ENCODE assay signal across 1 cellular context in the genomic region with DNA sequence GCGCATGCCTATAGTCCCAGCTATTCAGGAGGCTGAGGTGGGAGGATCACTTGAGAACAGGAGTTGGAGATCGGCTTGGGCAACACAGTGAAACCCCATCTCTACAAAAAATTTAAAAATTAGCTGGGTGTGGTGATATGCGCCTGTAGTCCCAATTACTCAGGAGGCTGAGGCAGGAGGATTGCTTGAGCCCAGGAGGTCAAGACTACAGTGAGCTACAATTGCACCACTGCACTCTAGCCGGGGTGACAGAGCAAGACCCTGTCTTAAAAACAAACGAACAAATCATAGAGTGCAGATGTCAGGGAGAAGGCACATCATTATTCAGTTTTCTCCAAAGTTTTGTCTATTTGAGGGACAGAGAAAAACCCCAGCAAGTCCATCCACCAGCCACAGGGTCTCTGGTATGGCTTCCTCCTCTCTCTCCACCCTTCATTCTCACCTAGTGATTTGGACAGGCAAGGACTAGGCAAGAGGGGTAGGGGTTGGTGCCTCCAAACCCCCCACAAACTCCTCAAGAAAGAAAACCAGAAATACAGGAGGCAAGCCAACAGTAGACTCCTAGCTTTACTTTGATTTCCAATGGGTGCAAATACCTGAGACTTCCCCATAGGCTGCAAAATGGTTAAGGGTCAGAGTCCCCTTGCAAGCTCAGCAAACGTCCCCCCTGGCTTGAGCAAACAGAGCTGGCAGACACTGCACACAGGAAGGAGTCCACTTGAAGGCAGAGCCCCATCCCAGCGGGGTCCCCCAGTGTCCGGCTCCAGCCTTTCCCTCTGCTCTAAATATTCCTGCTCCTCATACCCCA.
TF ChIP-seq lines count a peak whose summit lies in the region.

No MANE protein-coding gene starts in this region.

TF ChIP-seq in HepG2, 621 proteins besides CTCF, POLR2A, EP300 and RAD21 (continued from another document and continues in another):
- TF ChIP-seq, protein P1, sequence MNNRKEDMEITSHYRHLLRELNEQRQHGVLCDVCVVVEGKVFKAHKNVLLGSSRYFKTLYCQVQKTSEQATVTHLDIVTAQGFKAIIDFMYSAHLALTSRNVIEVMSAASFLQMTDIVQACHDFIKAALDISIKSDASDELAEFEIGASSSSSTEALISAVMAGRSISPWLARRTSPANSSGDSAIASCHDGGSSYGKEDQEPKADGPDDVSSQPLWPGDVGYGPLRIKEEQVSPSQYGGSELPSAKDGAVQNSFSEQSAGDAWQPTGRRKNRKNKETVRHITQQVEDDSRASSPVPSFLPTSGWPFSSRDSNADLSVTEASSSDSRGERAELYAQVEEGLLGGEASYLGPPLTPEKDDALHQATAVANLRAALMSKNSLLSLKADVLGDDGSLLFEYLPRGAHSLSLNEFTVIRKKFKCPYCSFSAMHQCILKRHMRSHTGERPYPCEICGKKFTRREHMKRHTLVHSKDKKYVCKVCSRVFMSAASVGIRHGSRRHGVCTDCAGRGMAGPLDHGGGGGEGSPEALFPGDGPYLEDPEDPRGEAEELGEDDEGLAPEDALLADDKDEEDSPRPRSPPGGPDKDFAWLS (CRISPR knock-in tag; IDR thresholded peaks at IDR 0.05; ENCODE audit: borderline replicate concordance), result no peak
- TF ChIP-seq, protein P2, sequence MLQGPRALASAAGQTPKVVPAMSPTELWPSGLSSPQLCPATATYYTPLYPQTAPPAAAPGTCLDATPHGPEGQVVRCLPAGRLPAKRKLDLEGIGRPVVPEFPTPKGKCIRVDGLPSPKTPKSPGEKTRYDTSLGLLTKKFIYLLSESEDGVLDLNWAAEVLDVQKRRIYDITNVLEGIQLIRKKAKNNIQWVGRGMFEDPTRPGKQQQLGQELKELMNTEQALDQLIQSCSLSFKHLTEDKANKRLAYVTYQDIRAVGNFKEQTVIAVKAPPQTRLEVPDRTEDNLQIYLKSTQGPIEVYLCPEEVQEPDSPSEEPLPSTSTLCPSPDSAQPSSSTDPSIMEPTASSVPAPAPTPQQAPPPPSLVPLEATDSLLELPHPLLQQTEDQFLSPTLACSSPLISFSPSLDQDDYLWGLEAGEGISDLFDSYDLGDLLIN (CRISPR knock-in tag; IDR thresholded peaks at IDR 0.05; ENCODE audit: borderline replicate concordance), result no peak
- no peak for TF ChIP-seq GTF2F1 (IDR thresholded peaks at IDR 0.05; ENCODE audit: low read length)
- no peak for TF ChIP-seq ZSCAN22 (CRISPR knock-in tag; IDR thresholded peaks at IDR 0.05)
- no peak for TF ChIP-seq NFIB (CRISPR knock-in tag; IDR thresholded peaks at IDR 0.05; ENCODE audit: borderline replicate concordance)
- TF ChIP-seq ZNF225 (CRISPR knock-in tag; IDR thresholded peaks at IDR 0.05), result no peak
- TF ChIP-seq ZNF556 (CRISPR knock-in tag; IDR thresholded peaks at IDR 0.05; ENCODE audit: borderline replicate concordance), result no peak
- TF ChIP-seq SRY (CRISPR knock-in tag; IDR thresholded peaks at IDR 0.05), result no peak
- TF ChIP-seq TGIF2 (CRISPR knock-in tag; IDR thresholded peaks at IDR 0.05), result no peak; the same call in 1 of the 2 replicates
- no peak for TF ChIP-seq HMGA1 (CRISPR knock-in tag; conservative IDR thresholded peaks at IDR 0.05)
- TF ChIP-seq MXD1 (CRISPR knock-in tag; IDR thresholded peaks at IDR 0.05), result no peak
- TF ChIP-seq ZSCAN9 (CRISPR knock-in tag; IDR thresholded peaks at IDR 0.05; ENCODE audit: borderline replicate concordance), result no peak
- no peak for TF ChIP-seq TOE1 (CRISPR knock-in tag; IDR thresholded peaks at IDR 0.05)
- TF ChIP-seq ZNF124 (CRISPR knock-in tag; IDR thresholded peaks at IDR 0.05), result no peak
- TF ChIP-seq, protein P3, sequence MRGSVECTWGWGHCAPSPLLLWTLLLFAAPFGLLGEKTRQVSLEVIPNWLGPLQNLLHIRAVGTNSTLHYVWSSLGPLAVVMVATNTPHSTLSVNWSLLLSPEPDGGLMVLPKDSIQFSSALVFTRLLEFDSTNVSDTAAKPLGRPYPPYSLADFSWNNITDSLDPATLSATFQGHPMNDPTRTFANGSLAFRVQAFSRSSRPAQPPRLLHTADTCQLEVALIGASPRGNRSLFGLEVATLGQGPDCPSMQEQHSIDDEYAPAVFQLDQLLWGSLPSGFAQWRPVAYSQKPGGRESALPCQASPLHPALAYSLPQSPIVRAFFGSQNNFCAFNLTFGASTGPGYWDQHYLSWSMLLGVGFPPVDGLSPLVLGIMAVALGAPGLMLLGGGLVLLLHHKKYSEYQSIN (CRISPR knock-in tag; IDR thresholded peaks at IDR 0.05; ENCODE audit: borderline replicate concordance), result no peak
- no peak for TF ChIP-seq PREB (CRISPR knock-in tag; IDR thresholded peaks at IDR 0.05)
- peak; percentile 96 for TF ChIP-seq HNF4G (IDR thresholded peaks at IDR 0.05; ENCODE audit: borderline replicate concordance, low read depth, low read length)
- TF ChIP-seq HNF4G (CRISPR knock-in tag; IDR thresholded peaks at IDR 0.05; ENCODE audit: borderline replicate concordance, low read depth), result no peak; the same call in 1 of the 2 replicates
- TF ChIP-seq PLRG1 (conservative IDR thresholded peaks at IDR 0.05), result no peak
- no peak; the same call in 1 of the 2 replicates for TF ChIP-seq ZNF784 (CRISPR knock-in tag; IDR thresholded peaks at IDR 0.05; ENCODE audit: borderline replicate concordance)
- TF ChIP-seq KAT8 (CRISPR knock-in tag; IDR thresholded peaks at IDR 0.05), result no peak
- TF ChIP-seq ZNF335 (CRISPR knock-in tag; IDR thresholded peaks at IDR 0.05), result no peak
- TF ChIP-seq EEA1 (CRISPR knock-in tag; IDR thresholded peaks at IDR 0.05; ENCODE audit: borderline replicate concordance), result no peak
- TF ChIP-seq CAMTA2 (CRISPR knock-in tag; IDR thresholded peaks at IDR 0.05; ENCODE audit: borderline replicate concordance), result no peak
- no peak for TF ChIP-seq ZKSCAN1 (IDR thresholded peaks at IDR 0.05; ENCODE audit: low read length)
- TF ChIP-seq RAD51 (IDR thresholded peaks at IDR 0.05; ENCODE audit: borderline replicate concordance), result no peak
- no peak for TF ChIP-seq MYC (CRISPR knock-in tag; IDR thresholded peaks at IDR 0.05; ENCODE audit: borderline replicate concordance)
- no peak for TF ChIP-seq MYNN (CRISPR knock-in tag; IDR thresholded peaks at IDR 0.05; ENCODE audit: low read depth)
- no peak for TF ChIP-seq ZNF333 (CRISPR knock-in tag; IDR thresholded peaks at IDR 0.05; ENCODE audit: borderline replicate concordance)
- no peak for TF ChIP-seq CC2D1A (CRISPR knock-in tag; IDR thresholded peaks at IDR 0.05)
- no peak for TF ChIP-seq NR3C1 (CRISPR knock-in tag; IDR thresholded peaks at IDR 0.05)
- TF ChIP-seq AGO2 (optimal IDR thresholded peaks at IDR 0.05; ENCODE audit: low read depth, low read length), result no peak
- TF ChIP-seq, protein P4, sequence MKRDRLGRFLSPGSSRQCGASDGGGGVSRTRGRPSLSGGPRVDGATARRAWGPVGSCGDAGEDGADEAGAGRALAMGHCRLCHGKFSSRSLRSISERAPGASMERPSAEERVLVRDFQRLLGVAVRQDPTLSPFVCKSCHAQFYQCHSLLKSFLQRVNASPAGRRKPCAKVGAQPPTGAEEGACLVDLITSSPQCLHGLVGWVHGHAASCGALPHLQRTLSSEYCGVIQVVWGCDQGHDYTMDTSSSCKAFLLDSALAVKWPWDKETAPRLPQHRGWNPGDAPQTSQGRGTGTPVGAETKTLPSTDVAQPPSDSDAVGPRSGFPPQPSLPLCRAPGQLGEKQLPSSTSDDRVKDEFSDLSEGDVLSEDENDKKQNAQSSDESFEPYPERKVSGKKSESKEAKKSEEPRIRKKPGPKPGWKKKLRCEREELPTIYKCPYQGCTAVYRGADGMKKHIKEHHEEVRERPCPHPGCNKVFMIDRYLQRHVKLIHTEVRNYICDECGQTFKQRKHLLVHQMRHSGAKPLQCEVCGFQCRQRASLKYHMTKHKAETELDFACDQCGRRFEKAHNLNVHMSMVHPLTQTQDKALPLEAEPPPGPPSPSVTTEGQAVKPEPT (CRISPR knock-in tag; IDR thresholded peaks at IDR 0.05; ENCODE audit: low read depth), result no peak
- TF ChIP-seq, protein P5, sequence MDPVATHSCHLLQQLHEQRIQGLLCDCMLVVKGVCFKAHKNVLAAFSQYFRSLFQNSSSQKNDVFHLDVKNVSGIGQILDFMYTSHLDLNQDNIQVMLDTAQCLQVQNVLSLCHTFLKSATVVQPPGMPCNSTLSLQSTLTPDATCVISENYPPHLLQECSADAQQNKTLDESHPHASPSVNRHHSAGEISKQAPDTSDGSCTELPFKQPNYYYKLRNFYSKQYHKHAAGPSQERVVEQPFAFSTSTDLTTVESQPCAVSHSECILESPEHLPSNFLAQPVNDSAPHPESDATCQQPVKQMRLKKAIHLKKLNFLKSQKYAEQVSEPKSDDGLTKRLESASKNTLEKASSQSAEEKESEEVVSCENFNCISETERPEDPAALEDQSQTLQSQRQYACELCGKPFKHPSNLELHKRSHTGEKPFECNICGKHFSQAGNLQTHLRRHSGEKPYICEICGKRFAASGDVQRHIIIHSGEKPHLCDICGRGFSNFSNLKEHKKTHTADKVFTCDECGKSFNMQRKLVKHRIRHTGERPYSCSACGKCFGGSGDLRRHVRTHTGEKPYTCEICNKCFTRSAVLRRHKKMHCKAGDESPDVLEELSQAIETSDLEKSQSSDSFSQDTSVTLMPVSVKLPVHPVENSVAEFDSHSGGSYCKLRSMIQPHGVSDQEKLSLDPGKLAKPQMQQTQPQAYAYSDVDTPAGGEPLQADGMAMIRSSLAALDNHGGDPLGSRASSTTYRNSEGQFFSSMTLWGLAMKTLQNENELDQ (CRISPR knock-in tag; IDR thresholded peaks at IDR 0.05; ENCODE audit: borderline replicate concordance), result no peak
- no peak for TF ChIP-seq ZBTB25 (CRISPR knock-in tag; IDR thresholded peaks at IDR 0.05)
- no peak for TF ChIP-seq CHD4 (IDR thresholded peaks at IDR 0.05; ENCODE audit: borderline replicate concordance, low read length)
- TF ChIP-seq TMF1 (CRISPR knock-in tag; IDR thresholded peaks at IDR 0.05; ENCODE audit: low read depth), result no peak
- no peak for TF ChIP-seq KMT2B (CRISPR knock-in tag; IDR thresholded peaks at IDR 0.05)
- TF ChIP-seq XBP1 (CRISPR knock-in tag; IDR thresholded peaks at IDR 0.05), result no peak
- TF ChIP-seq TCF7 (IDR thresholded peaks at IDR 0.05; ENCODE audit: low read depth), result no peak
- no peak for TF ChIP-seq KLF16 (CRISPR knock-in tag; IDR thresholded peaks at IDR 0.05)
- TF ChIP-seq HNF4A (CRISPR knock-in tag; IDR thresholded peaks at IDR 0.05), result peak; percentile 90
- no peak for TF ChIP-seq PCBP2 (optimal IDR thresholded peaks at IDR 0.05; ENCODE audit: low read depth, low read length, poor library complexity, severe bottlenecking)
- TF ChIP-seq POLR2G (IDR thresholded peaks at IDR 0.05; ENCODE audit: low read depth, low read length), result peak; percentile 93
- TF ChIP-seq KLF13 (CRISPR knock-in tag; IDR thresholded peaks at IDR 0.05), result no peak
- no peak for TF ChIP-seq FUBP1 (CRISPR knock-in tag; IDR thresholded peaks at IDR 0.05; ENCODE audit: borderline replicate concordance)
- no peak for TF ChIP-seq YEATS4 (CRISPR knock-in tag; IDR thresholded peaks at IDR 0.05; ENCODE audit: borderline replicate concordance)
- TF ChIP-seq, protein P6, sequence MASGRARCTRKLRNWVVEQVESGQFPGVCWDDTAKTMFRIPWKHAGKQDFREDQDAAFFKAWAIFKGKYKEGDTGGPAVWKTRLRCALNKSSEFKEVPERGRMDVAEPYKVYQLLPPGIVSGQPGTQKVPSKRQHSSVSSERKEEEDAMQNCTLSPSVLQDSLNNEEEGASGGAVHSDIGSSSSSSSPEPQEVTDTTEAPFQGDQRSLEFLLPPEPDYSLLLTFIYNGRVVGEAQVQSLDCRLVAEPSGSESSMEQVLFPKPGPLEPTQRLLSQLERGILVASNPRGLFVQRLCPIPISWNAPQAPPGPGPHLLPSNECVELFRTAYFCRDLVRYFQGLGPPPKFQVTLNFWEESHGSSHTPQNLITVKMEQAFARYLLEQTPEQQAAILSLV (CRISPR knock-in tag; IDR thresholded peaks at IDR 0.05; ENCODE audit: borderline replicate concordance), result no peak
- TF ChIP-seq SRSF4 (IDR thresholded peaks at IDR 0.05; ENCODE audit: low read depth, low read length, poor library complexity, severe bottlenecking), result no peak
- 0 out of 2 replicates have a peak, but pooled peaks have one; percentile 23 for TF ChIP-seq TAF1 (CRISPR knock-in tag; IDR thresholded peaks at IDR 0.05)
- TF ChIP-seq ZNF616 (CRISPR knock-in tag; IDR thresholded peaks at IDR 0.05; ENCODE audit: low read depth), result no peak; the same call in 1 of the 2 replicates
- no peak for TF ChIP-seq HES4 (CRISPR knock-in tag; IDR thresholded peaks at IDR 0.05; ENCODE audit: borderline replicate concordance)
